1 cellular context compared by ENCODE assay signal in the genomic region with DNA sequence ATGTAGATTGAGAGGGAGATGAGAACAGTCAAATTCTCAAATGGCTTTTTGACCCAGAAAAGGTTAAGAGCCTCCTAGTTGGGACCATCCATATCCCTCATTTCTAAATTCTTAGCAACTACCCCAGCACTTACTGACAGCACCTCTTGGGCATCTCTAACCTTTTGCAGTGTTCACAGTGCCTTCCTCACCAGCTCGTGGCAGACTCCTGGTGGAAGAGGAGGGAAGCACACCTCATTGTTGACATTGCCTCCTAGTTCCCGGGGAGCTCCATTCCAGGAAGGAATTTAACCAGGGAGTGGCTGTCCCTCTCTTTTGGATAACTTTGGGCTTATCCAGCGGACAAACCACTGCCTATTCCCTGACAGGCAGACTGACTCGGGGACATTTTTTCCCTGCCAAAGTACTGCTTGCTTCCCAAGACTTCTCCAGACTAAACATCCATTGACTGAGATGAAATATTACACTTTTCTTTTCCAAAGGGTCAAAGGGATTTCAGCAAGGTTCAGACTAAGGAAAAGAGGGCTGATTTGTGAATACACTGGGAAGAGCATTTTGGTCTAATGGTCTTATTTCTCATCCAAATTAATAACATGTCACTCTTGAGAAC.
A peak's percentile ranks its signal among the peaks of the same experiment; 100 is the strongest.
TF ChIP-seq lines count a peak whose summit lies in the region.

No MANE protein-coding gene starts in this region.

TF ChIP-seq in HepG2, 621 proteins besides CTCF, POLR2A, EP300 and RAD21 (continued from another document and continues in another):
- TF ChIP-seq, protein P1, sequence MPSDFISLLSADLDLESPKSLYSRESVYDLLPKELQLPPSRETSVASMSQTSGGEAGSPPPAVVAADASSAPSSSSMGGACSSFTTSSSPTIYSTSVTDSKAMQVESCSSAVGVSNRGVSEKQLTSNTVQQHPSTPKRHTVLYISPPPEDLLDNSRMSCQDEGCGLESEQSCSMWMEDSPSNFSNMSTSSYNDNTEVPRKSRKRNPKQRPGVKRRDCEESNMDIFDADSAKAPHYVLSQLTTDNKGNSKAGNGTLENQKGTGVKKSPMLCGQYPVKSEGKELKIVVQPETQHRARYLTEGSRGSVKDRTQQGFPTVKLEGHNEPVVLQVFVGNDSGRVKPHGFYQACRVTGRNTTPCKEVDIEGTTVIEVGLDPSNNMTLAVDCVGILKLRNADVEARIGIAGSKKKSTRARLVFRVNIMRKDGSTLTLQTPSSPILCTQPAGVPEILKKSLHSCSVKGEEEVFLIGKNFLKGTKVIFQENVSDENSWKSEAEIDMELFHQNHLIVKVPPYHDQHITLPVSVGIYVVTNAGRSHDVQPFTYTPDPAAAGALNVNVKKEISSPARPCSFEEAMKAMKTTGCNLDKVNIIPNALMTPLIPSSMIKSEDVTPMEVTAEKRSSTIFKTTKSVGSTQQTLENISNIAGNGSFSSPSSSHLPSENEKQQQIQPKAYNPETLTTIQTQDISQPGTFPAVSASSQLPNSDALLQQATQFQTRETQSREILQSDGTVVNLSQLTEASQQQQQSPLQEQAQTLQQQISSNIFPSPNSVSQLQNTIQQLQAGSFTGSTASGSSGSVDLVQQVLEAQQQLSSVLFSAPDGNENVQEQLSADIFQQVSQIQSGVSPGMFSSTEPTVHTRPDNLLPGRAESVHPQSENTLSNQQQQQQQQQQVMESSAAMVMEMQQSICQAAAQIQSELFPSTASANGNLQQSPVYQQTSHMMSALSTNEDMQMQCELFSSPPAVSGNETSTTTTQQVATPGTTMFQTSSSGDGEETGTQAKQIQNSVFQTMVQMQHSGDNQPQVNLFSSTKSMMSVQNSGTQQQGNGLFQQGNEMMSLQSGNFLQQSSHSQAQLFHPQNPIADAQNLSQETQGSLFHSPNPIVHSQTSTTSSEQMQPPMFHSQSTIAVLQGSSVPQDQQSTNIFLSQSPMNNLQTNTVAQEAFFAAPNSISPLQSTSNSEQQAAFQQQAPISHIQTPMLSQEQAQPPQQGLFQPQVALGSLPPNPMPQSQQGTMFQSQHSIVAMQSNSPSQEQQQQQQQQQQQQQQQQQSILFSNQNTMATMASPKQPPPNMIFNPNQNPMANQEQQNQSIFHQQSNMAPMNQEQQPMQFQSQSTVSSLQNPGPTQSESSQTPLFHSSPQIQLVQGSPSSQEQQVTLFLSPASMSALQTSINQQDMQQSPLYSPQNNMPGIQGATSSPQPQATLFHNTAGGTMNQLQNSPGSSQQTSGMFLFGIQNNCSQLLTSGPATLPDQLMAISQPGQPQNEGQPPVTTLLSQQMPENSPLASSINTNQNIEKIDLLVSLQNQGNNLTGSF (CRISPR knock-in tag; IDR thresholded peaks at IDR 0.05), result no peak
- TF ChIP-seq ZNF274 (CRISPR knock-in tag; IDR thresholded peaks at IDR 0.05) (peak; percentile 59; the same call in 1 of the 2 replicates), BORCS8-MEF2B (CRISPR knock-in tag; IDR thresholded peaks at IDR 0.05) (no peak), HES4 (CRISPR knock-in tag; IDR thresholded peaks at IDR 0.05; ENCODE audit: borderline replicate concordance) (no peak), MIXL1 (CRISPR knock-in tag; IDR thresholded peaks at IDR 0.05) (0 out of 2 replicates have a peak, but pooled peaks have one; percentile 33), RFXANK (CRISPR knock-in tag; IDR thresholded peaks at IDR 0.05) (0 out of 2 replicates have a peak, but pooled peaks have one; percentile 54), KAT2B (IDR thresholded peaks at IDR 0.05; ENCODE audit: borderline replicate concordance, low read depth, low read length) (no peak), ZNF782 (CRISPR knock-in tag; IDR thresholded peaks at IDR 0.05; ENCODE audit: borderline replicate concordance) (0 out of 2 replicates have a peak, but pooled peaks have one; percentile 39), SMAD1 (CRISPR knock-in tag; IDR thresholded peaks at IDR 0.05; ENCODE audit: borderline replicate concordance, low read depth) (no peak), ZNF333 (CRISPR knock-in tag; IDR thresholded peaks at IDR 0.05; ENCODE audit: borderline replicate concordance) (no peak), HOMEZ (CRISPR knock-in tag; IDR thresholded peaks at IDR 0.05; ENCODE audit: low read depth) (peak; percentile 73; the same call in 1 of the 2 replicates), FOXK1 (CRISPR knock-in tag; IDR thresholded peaks at IDR 0.05; ENCODE audit: borderline replicate concordance, low read depth) (peak; percentile 90; the same call in 1 of the 2 replicates), KDM2A (CRISPR knock-in tag; IDR thresholded peaks at IDR 0.05; ENCODE audit: borderline replicate concordance, low read depth) (peak; percentile 92), PHB2 (IDR thresholded peaks at IDR 0.05; ENCODE audit: partially characterized antibody) (no peak), ZNF580 (CRISPR knock-in tag; IDR thresholded peaks at IDR 0.05; ENCODE audit: borderline replicate concordance, low read depth) (0 out of 2 replicates have a peak, but pooled peaks have one; percentile 40), ETV6 (CRISPR knock-in tag; conservative IDR thresholded peaks at IDR 0.05) (no peak), THAP11 (CRISPR knock-in tag; IDR thresholded peaks at IDR 0.05) (0 out of 2 replicates have a peak, but pooled peaks have one; percentile 33), POLR2AphosphoS2 (IDR thresholded peaks at IDR 0.05; ENCODE audit: low read depth, low read length) (no peak), STAG1 (CRISPR knock-in tag; IDR thresholded peaks at IDR 0.05) (peak; percentile 95), CBX1 (IDR thresholded peaks at IDR 0.05; ENCODE audit: low read depth) (peak; percentile 78), ZNF335 (CRISPR knock-in tag; IDR thresholded peaks at IDR 0.05) (peak; percentile 81; the same call in 1 of the 2 replicates), AHR (CRISPR knock-in tag; IDR thresholded peaks at IDR 0.05) (0 out of 2 replicates have a peak, but pooled peaks have one; percentile 86), JARID2 (CRISPR knock-in tag; IDR thresholded peaks at IDR 0.05; ENCODE audit: insufficient replicate concordance) (peak; percentile 33), SP4 (CRISPR knock-in tag; IDR thresholded peaks at IDR 0.05) (0 out of 2 replicates have a peak, but pooled peaks have one; percentile 33), MTF2 (CRISPR knock-in tag; IDR thresholded peaks at IDR 0.05; ENCODE audit: borderline replicate concordance) (peak; percentile 41; the same call in 1 of the 2 replicates), NR2F6 (IDR thresholded peaks at IDR 0.05) (no peak), NR2F6 (CRISPR knock-in tag; IDR thresholded peaks at IDR 0.05) (peak; percentile 64; the same call in 1 of the 2 replicates), HIC2 (CRISPR knock-in tag; IDR thresholded peaks at IDR 0.05; ENCODE audit: low read depth) (no peak), MIER3 (CRISPR knock-in tag; IDR thresholded peaks at IDR 0.05; ENCODE audit: borderline replicate concordance) (peak; percentile 81; the same call in 1 of the 2 replicates), ATF5 (CRISPR knock-in tag; IDR thresholded peaks at IDR 0.05; ENCODE audit: low read depth) (0 out of 2 replicates have a peak, but pooled peaks have one; percentile 33), SAP130 (CRISPR knock-in tag; IDR thresholded peaks at IDR 0.05; ENCODE audit: low read depth) (peak; percentile 38; the same call in 1 of the 2 replicates), ZMYM4 (CRISPR knock-in tag; IDR thresholded peaks at IDR 0.05) (peak; percentile 45; the same call in 1 of the 2 replicates), SIX1 (CRISPR knock-in tag; IDR thresholded peaks at IDR 0.05; ENCODE audit: borderline replicate concordance) (no peak), BHLHE40 (IDR thresholded peaks at IDR 0.05; ENCODE audit: low read length) (peak; percentile 45; the same call in 1 of the 2 replicates), ZNF34 (CRISPR knock-in tag; IDR thresholded peaks at IDR 0.05; ENCODE audit: borderline replicate concordance) (0 out of 2 replicates have a peak, but pooled peaks have one; percentile 24), ELF1 (CRISPR knock-in tag; IDR thresholded peaks at IDR 0.05) (0 out of 2 replicates have a peak, but pooled peaks have one; percentile 23), ARID5B (CRISPR knock-in tag; IDR thresholded peaks at IDR 0.05) (peak; percentile 72), ZNF331 (CRISPR knock-in tag; IDR thresholded peaks at IDR 0.05) (peak; percentile 84), CBFB (CRISPR knock-in tag; IDR thresholded peaks at IDR 0.05) (no peak), TP53 (CRISPR knock-in tag; conservative IDR thresholded peaks at IDR 0.05) (no peak)
- TF ChIP-seq, protein P2, sequence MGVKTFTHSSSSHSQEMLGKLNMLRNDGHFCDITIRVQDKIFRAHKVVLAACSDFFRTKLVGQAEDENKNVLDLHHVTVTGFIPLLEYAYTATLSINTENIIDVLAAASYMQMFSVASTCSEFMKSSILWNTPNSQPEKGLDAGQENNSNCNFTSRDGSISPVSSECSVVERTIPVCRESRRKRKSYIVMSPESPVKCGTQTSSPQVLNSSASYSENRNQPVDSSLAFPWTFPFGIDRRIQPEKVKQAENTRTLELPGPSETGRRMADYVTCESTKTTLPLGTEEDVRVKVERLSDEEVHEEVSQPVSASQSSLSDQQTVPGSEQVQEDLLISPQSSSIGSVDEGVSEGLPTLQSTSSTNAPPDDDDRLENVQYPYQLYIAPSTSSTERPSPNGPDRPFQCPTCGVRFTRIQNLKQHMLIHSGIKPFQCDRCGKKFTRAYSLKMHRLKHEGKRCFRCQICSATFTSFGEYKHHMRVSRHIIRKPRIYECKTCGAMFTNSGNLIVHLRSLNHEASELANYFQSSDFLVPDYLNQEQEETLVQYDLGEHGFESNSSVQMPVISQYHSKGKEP (CRISPR knock-in tag; IDR thresholded peaks at IDR 0.05), result peak; percentile 36; the same call in 1 of the 2 replicates
- TF ChIP-seq, protein P3, sequence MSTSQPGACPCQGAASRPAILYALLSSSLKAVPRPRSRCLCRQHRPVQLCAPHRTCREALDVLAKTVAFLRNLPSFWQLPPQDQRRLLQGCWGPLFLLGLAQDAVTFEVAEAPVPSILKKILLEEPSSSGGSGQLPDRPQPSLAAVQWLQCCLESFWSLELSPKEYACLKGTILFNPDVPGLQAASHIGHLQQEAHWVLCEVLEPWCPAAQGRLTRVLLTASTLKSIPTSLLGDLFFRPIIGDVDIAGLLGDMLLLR (CRISPR knock-in tag; IDR thresholded peaks at IDR 0.05), result no peak
